10 cellular contexts compared by ENCODE assay signal in genomic region chr2:191217580-191217979, GRCh38. TPM values are rescaled to one million over a fixed set of nuclear protein-coding genes. Genes with fewer than 3 reads are reported as not detected.
DNase-seq lines count a peak whose midpoint lies in the region; ATAC-seq, FAIRE-seq and TF ChIP-seq lines count a peak whose summit lies in the region.
"Had no signal": no experiment of that assay in that cellular context is flagged by ENCODE, and none has a peak within 500 bp of the region (broad histone marks: within the 10 kb centered on the region; RNA-seq: fewer than 3 reads in every experiment).

No MANE protein-coding gene starts in this region.

- no peak overlapping the region for H3K4me3 ChIP-seq in bronchial epithelial cell (ENCODE audit: low read depth, low read length)
- no peak overlapping the region for H3K4me3 ChIP-seq in left lung
- H3K4me3 ChIP-seq: thoracic aorta had no signal

- no peaks in the 10 kb centered on the region for H3K9me3 ChIP-seq in left lung
- H3K9me3 ChIP-seq: thoracic aorta had no signal

- H3K27me3 Mint-ChIP-seq in activated T-cell treated with anti-CD3 and anti-CD28 coated beads, Interleukin-2, amount 50 U/mL, for 72 hours (ENCODE audit: low read depth), result no peaks in the 10 kb centered on the region

- ATAC-seq in left lung, result peak; percentile 42
- ATAC-seq in activated T-cell treated with anti-CD3 and anti-CD28 coated beads, Interleukin-2, amount 50 U/mL, for 72 hours (replicated peaks in 1 of 2), result no peak

- no peak overlapping the region for H3K27ac ChIP-seq in left lung
- H3K27ac ChIP-seq: thoracic aorta had no signal

- H3K4me1 Mint-ChIP-seq in activated T-cell treated with anti-CD3 and anti-CD28 coated beads, Interleukin-2, amount 50 U/mL, for 72 hours (ENCODE audit: low read depth), result peaks cover 35% of the 10 kb centered on the region

- DNase-seq in ELR (ENCODE audit: low read depth) (peak; percentile 82), LHCN-M2 (ENCODE audit: low read depth) (peak; percentile 68), bronchial epithelial cell (ENCODE audit: low read depth) (peak; percentile 88), left lung (no peak), NK-92 (lab: John Stamatoyannopoulos, UW; ENCODE audit: unreplicated experiment) (no peak), middle frontal gyrus (ENCODE audit: extremely low spot score, low spot score) (no peak), NCI-H2196 treated with DMSO at 0.1 percent for 48 hours (lab: John Stamatoyannopoulos, UW; ENCODE audit: unreplicated experiment) (no peak)
- no peak for DNase-seq in activated T-cell treated with anti-CD3 and anti-CD28 coated beads, Interleukin-2, amount 50 U/mL, for 72 hours

- H3K36me3 ChIP-seq in bronchial epithelial cell (ENCODE audit: control insufficient read depth, insufficient read depth, low read length), result no peaks in the 10 kb centered on the region
- H3K36me3 ChIP-seq in left lung, result no peaks in the 10 kb centered on the region
- H3K36me3 ChIP-seq: thoracic aorta had no signal

- H3K9me3 Mint-ChIP-seq in activated T-cell treated with anti-CD3 and anti-CD28 coated beads, Interleukin-2, amount 50 U/mL, for 72 hours, result peaks cover 12 to 17% of the 10 kb centered on the region in 2 donors

- no peak overlapping the region for H3K27ac Mint-ChIP-seq in activated T-cell treated with anti-CD3 and anti-CD28 coated beads, Interleukin-2, amount 50 U/mL, for 72 hours
- H3K27ac Mint-ChIP-seq: T-helper 1 cell treated with Interleukin-12 subunit alpha and Interleukin-12 subunit beta and Interleukin-4 antibody, amounts not matched to agents 30 μg/mL and 1 μg/mL, for 36 hours had no signal

- TF ChIP-seq CTCF in bronchial epithelial cell (IDR thresholded peaks at IDR 0.05; ENCODE audit: insufficient read depth, low read length, severe bottlenecking), result no peak
- TF ChIP-seq CTCF in left lung (IDR thresholded peaks at IDR 0.05), result no peak

- H3K27me3 ChIP-seq in bronchial epithelial cell (ENCODE audit: control insufficient read depth, insufficient read depth, low read length), result no peaks in the 10 kb centered on the region
- H3K27me3 ChIP-seq in left lung, result no peaks in the 10 kb centered on the region

- H3K4me3 Mint-ChIP-seq in activated T-cell treated with anti-CD3 and anti-CD28 coated beads, Interleukin-2, amount 50 U/mL, for 72 hours, result no peak overlapping the region
- H3K4me3 Mint-ChIP-seq: T-helper 1 cell treated with Interleukin-12 subunit alpha and Interleukin-12 subunit beta and Interleukin-4 antibody, amounts not matched to agents 30 μg/mL and 1 μg/mL, for 36 hours had no signal

- no peak for FAIRE-seq in bronchial epithelial cell (lab: Jason Lieb, UNC)

- peaks cover 21 to 22% of the 10 kb centered on the region in 2 donors for H3K36me3 Mint-ChIP-seq in activated T-cell treated with anti-CD3 and anti-CD28 coated beads, Interleukin-2, amount 50 U/mL, for 72 hours (ENCODE audit: insufficient read depth in 2 of 2)

- intact Hi-C loops in left lung (cut with DNase I), result loop anchor here in 1 of 2 donors (5.0 kb wide), 1 partner anchor 285 kb away; no protein-coding TSS in a partner anchor

- H3K4me1 ChIP-seq in left lung, result peaks cover 13 to 26% of the 10 kb centered on the region in 2 donors

RNA-seq across cellular contexts. Expression of gene MYO1B, which starts 27.6 kb away (rescaled TPM):
- total RNA-seq in LHCN-M2 (2014; rRNA removed) (108 and 117 TPM in 2 replicates), bronchial epithelial cell (247 and 311 TPM in 2 replicates), left lung (100 to 1,000 TPM; 136 to 305 TPM)
- 47.6 TPM for polyA plus RNA-seq in LHCN-M2 (2012)
- 10 to 100 TPM; 24.4 to 37.5 TPM for total RNA-seq in activated T-cell treated with anti-CD3 and anti-CD28 coated beads, Interleukin-2, amount 50 U/mL, for 72 hours

Comparison
In these comparisons a context has a peak if more than half of its experiments do, and no peak if none do; other contexts are left out.
1. DNase-seq: peak in ELR (single experiment), LHCN-M2 (single experiment) and bronchial epithelial cell (single experiment); none in left lung (0 of 2), NK-92 (single experiment), middle frontal gyrus (single experiment), NCI-H2196 treated with DMSO at 0.1 percent for 48 hours (single experiment) and activated T-cell treated with anti-CD3 and anti-CD28 coated beads, Interleukin-2, amount 50 U/mL, for 72 hours (0 of 2).